In genomic region chr6:47772993-47773392, GRCh38 we compare ENCODE assay signal across 18 cellular contexts.
DNase-seq lines count a peak whose midpoint lies in the region; ATAC-seq and TF ChIP-seq lines count a peak whose summit lies in the region.
"Had no signal": no experiment of that assay in that cellular context is flagged by ENCODE, and none has a peak within 500 bp of the region (broad histone marks: within the 10 kb centered on the region; RNA-seq: fewer than 3 reads in every experiment).

No MANE protein-coding gene starts in this region.

- H3K4me3 ChIP-seq in HEK293 (ENCODE audit: low read depth, low read length), result no peak overlapping the region
- H3K4me3 ChIP-seq: BLaER1, GM23248 had no signal

- H3K4me1 Mint-ChIP-seq in nephron, result no peaks in the 10 kb centered on the region
- H3K4me1 Mint-ChIP-seq: B cell; CD4-positive, CD25-positive, alpha-beta regulatory T cell had no signal

- H3K9me3 ChIP-seq in HEK293 (ENCODE audit: control insufficient read depth, insufficient read depth, low read depth, low read length), result no peaks in the 10 kb centered on the region
- H3K9me3 ChIP-seq: BLaER1, Caco-2 had no signal

- no peak overlapping the region for H3K4me3 Mint-ChIP-seq in nephron
- H3K4me3 Mint-ChIP-seq: B cell; CD4-positive, CD25-positive, alpha-beta regulatory T cell; CD8-positive, alpha-beta T cell had no signal

- no peak overlapping the region for H3K27ac ChIP-seq in HEK293 (ENCODE audit: extremely low read depth, low read depth, low read length)
- H3K27ac ChIP-seq: 22Rv1, BLaER1, C4-2B, GM23248 had no signal

- H3K36me3 Mint-ChIP-seq in nephron (ENCODE audit: low read depth), result no peaks in the 10 kb centered on the region
- H3K36me3 Mint-ChIP-seq: CD4-positive, CD25-positive, alpha-beta regulatory T cell; CD8-positive, alpha-beta T cell had no signal

- DNase-seq in NCI-H2029 treated with DMSO at 0.1 percent for 48 hours (lab: John Stamatoyannopoulos, UW) (peak; percentile 1), NCI-H2029 (lab: John Stamatoyannopoulos, UW) (no peak)
- DNase-seq in stimulated activated CD4-positive, alpha-beta T cell treated with anti-CD3 and anti-CD28 coated beads, Interleukin-12 subunit alpha, Interleukin-12 subunit beta, amount 100 ng/mL, for 4 hours, result no peak
- DNase-seq: Caco-2; CD4-positive, CD25-positive, alpha-beta regulatory T cell; CD8-positive, alpha-beta T cell; DMS153; DND-41; GM23248; H7; HCEC 1CT had no signal

- H3K36me3 ChIP-seq in HEK293 (ENCODE audit: control insufficient read depth in 2 of 2, insufficient read depth in 1 of 2, low read length in 2 of 2), result no peaks in the 10 kb centered on the region
- H3K36me3 ChIP-seq: BLaER1 had no signal

- CTCF ChIA-PET in HEK293 (lab: Yijun Ruan, JAX), result interaction anchor here (0.7 to 1.6 kb wide), 5 partner anchors 7 to 358 kb away, joined by 3 to 7 read pairs (median 4); partner anchors contain the start of gene OPN5

- POLR2A ChIA-PET in HEK293 (lab: Yijun Ruan, JAX), result no interaction called here

- no peaks in the 10 kb centered on the region for H3K4me1 ChIP-seq in HEK293 (ENCODE audit: control insufficient read depth, insufficient read depth, low read length)
- H3K4me1 ChIP-seq: BLaER1, Caco-2 had no signal

- no peak for TF ChIP-seq CTCF in HEK293 (tag by site-specific recombination; IDR thresholded peaks at IDR 0.05)
- no peak for TF ChIP-seq CTCF in nephron (IDR thresholded peaks at IDR 0.05; ENCODE audit: unreplicated experiment in 3 of 3)

- no peaks in the 10 kb centered on the region for H3K27me3 Mint-ChIP-seq in nephron (ENCODE audit: low read depth)

- ATAC-seq in GM19467 (IDR thresholded peaks at IDR 0.05; ENCODE audit: unreplicated experiment), result no peak
- ATAC-seq: CD8-positive, alpha-beta T cell had no signal

- H3K9me3 Mint-ChIP-seq in nephron, result no peaks in the 10 kb centered on the region
- H3K9me3 Mint-ChIP-seq: CD8-positive, alpha-beta T cell had no signal

- peak overlapping the region in 2 of 3 experiments; percentile 13 to 20 for H3K27ac Mint-ChIP-seq in nephron
- H3K27ac Mint-ChIP-seq: B cell; CD4-positive, CD25-positive, alpha-beta regulatory T cell; CD8-positive, alpha-beta T cell had no signal

TF ChIP-seq in HEK293, 187 proteins besides CTCF, POLR2A, EP300 and RAD21:
- TF ChIP-seq ZNF10 (tag by site-specific recombination; IDR thresholded peaks at IDR 0.05), result 0 out of 2 replicates have a peak, but pooled peaks have one; percentile 32
- no peak for TF ChIP-seq ZNF645 (tag by site-specific recombination; IDR thresholded peaks at IDR 0.05)
